Comparison of ENCODE assay signal across 8 cellular contexts in genomic region chr16:5098221-5099159, GRCh38. TPM values are rescaled to one million over a fixed set of nuclear protein-coding genes. Genes with fewer than 3 reads are reported as not detected.
DNase-seq lines count a peak whose midpoint lies in the region; FAIRE-seq and TF ChIP-seq lines count a peak whose summit lies in the region.
"Not testable (repeated sequence)": the region's sequence is repeated elsewhere in the genome, so short reads cannot be mapped to it uniquely, and the experiment has no call there.

No MANE protein-coding gene starts in this region.

- not testable (repeated sequence) for H3K27me3 Mint-ChIP-seq in endodermal cell (ENCODE audit: insufficient read depth)

- TF ChIP-seq CTCF in HL-60 (IDR thresholded peaks at IDR 0.05; ENCODE audit: insufficient read depth, low read length); endodermal cell (conservative IDR thresholded peaks at IDR 0.05); liver (IDR thresholded peaks at IDR 0.05; ENCODE audit: low read depth, low read length, missing input control): not testable (repeated sequence)

- H3K9me3 ChIP-seq in endodermal cell (ENCODE audit: control insufficient read depth, low read length); liver (ENCODE audit: control insufficient read depth in 4 of 4, low read length in 3 of 4): not testable (repeated sequence)

- peak overlapping the region; percentile 75 for H3K4me3 ChIP-seq in HL-60 (replicated peaks; ENCODE audit: insufficient read depth, low read length)
- H3K4me3 ChIP-seq in endodermal cell (ENCODE audit: low read length): peak overlapping the region; percentile 78
- H3K4me3 ChIP-seq in liver (ENCODE audit: low read depth in 1 of 3, low read length in 3 of 3): peak overlapping the region; percentile 7 to 61 (median 55)

- H3K27me3 ChIP-seq in HL-60 (ENCODE audit: insufficient read depth, poor library complexity, severe bottlenecking); endodermal cell (ENCODE audit: control insufficient read depth, insufficient read depth, low read length, poor library complexity, severe bottlenecking); liver (ENCODE audit: control insufficient read depth in 4 of 4, insufficient read depth in 4 of 4, low read length in 3 of 4): not testable (repeated sequence)

- H3K4me1 Mint-ChIP-seq in endodermal cell: not testable (repeated sequence)

- WGBS in endodermal cell (ENCODE audit: insufficient coverage in 1 of 2, insufficient read length in 1 of 2), 2 experiments: 0 to 1% methylated on average over 9 to 39 of the region's 67 CpGs
- 1% methylated on average over 55 of the region's 67 CpGs for WGBS in liver

- H3K4me3 Mint-ChIP-seq in endodermal cell: peak overlapping the region; percentile 80

- peak; percentile 8 for FAIRE-seq in GM19239 (lab: Jason Lieb, UNC)
- FAIRE-seq in RCC 7860 (lab: Jason Lieb, UNC): not testable (repeated sequence)

- not testable (repeated sequence) for TF ChIP-seq RAD21 in liver (IDR thresholded peaks at IDR 0.05)

- H3K4me1 ChIP-seq in endodermal cell (ENCODE audit: control insufficient read depth, insufficient read depth, low read length); liver (ENCODE audit: control insufficient read depth in 4 of 4, insufficient read depth in 4 of 4, low read length in 3 of 4): not testable (repeated sequence)

- H3K36me3 ChIP-seq in endodermal cell (ENCODE audit: control insufficient read depth, insufficient read depth, low read length); liver (ENCODE audit: control insufficient read depth in 4 of 4, insufficient read depth in 3 of 4, low read depth in 1 of 4, low read length in 3 of 4): not testable (repeated sequence)

- H3K9me3 Mint-ChIP-seq in endodermal cell: not testable (repeated sequence)

- H3K27ac ChIP-seq in HL-60 (replicated peaks) (peak overlapping the region; percentile 48), liver (ENCODE audit: low read depth in 1 of 2, low read length in 2 of 2) (peak overlapping the region; percentile 50 to 54)
- not testable (repeated sequence) for H3K27ac ChIP-seq in endodermal cell (ENCODE audit: low read depth, low read length)

- peak overlapping the region; percentile 92 for H3K27ac Mint-ChIP-seq in endodermal cell

- not testable (repeated sequence) for H3K9ac ChIP-seq in endodermal cell (ENCODE audit: extremely low read depth, low read length, poor library complexity, severe bottlenecking); liver (ENCODE audit: low read depth in 1 of 2, low read length in 2 of 2)

- not testable (repeated sequence) for H3K36me3 Mint-ChIP-seq in endodermal cell (ENCODE audit: low read depth)

- DNase-seq in A172 (ENCODE audit: low spot score) (peak; percentile 38), HL-60 (ENCODE audit: low read depth in 1 of 2, low spot score in 1 of 2) (peak in 1 of 2 experiments; percentile 41), RCC 7860 (ENCODE audit: low spot score) (peak; percentile 3), endodermal cell (peak; percentile 97)
- not testable (repeated sequence) for DNase-seq in GM19239 (ENCODE audit: insufficient read length, low spot score)
- peak; percentile 80 to 84 for DNase-seq in activated T-cell treated with anti-CD3 and anti-CD28 coated beads, Interleukin-2, amount 50 U/mL, for 48 hours
- peak; percentile 92 for DNase-seq in stimulated activated CD4-positive, alpha-beta T cell treated with anti-CD3 and anti-CD28 coated beads, Interleukin-15, amount 100 ng/mL, for 1 hour (ENCODE audit: low read depth in 1 of 2, low spot score in 1 of 2)

TF ChIP-seq in liver, 16 proteins besides CTCF, POLR2A, EP300 and RAD21:
- peak; percentile 3 for TF ChIP-seq TAF1 (conservative IDR thresholded peaks at IDR 0.05)
TF ChIP-seq in liver: peak in this region for 1; not testable (repeated sequence) for 15.

RNA-seq across cellular contexts. Expression of gene EEF2KMT, which starts 0.9 kb away (rescaled TPM):
- total RNA-seq in A172 (2014; rRNA removed; shearing (Covaris generic)): 16.9 and 22.2 TPM in 2 replicates
- 10 to 100 TPM in 1 of 2 donors, 1 to 10 TPM in 1; 8.6 to 15.6 TPM for total RNA-seq in endodermal cell
- 11.7 TPM for polyA plus RNA-seq in endodermal cell (2013, experiment 1 of 2)
- polyA plus RNA-seq in endodermal cell (2013, experiment 2 of 2): 10.2 TPM
- 1 to 10 TPM; 4.2 to 6.0 TPM for total RNA-seq in liver
- 10 to 100 TPM in 1 of 2 donors, 1 to 10 TPM in 1; 8.6 to 11.4 TPM for polyA plus RNA-seq in liver

RNA-seq across cellular contexts. Expression of gene ALG1, which starts 26.8 kb away (rescaled TPM):
- total RNA-seq in A172 (2014; rRNA removed; shearing (Covaris generic)): 39.2 and 48.8 TPM in 2 replicates
- total RNA-seq in endodermal cell (10 to 100 TPM; 25.1 to 32.3 TPM), liver (10 to 100 TPM; 18.9 to 25.4 TPM)
- 12.9 TPM for polyA plus RNA-seq in endodermal cell (2013, experiment 1 of 2)
- 13.7 TPM for polyA plus RNA-seq in endodermal cell (2013, experiment 2 of 2)
- polyA plus RNA-seq in liver: 10 to 100 TPM; 20.5 to 20.8 TPM

RNA-seq across cellular contexts. Expression of gene C16orf89, which starts 32.7 kb away (rescaled TPM):
- not detected in 2 replicates for total RNA-seq in A172 (2014; rRNA removed; shearing (Covaris generic))
- total RNA-seq in endodermal cell (under 1 TPM in 1 of 2 donors, not detected in 1; 0.51 TPM), liver (under 1 TPM in 1 of 2 donors, not detected in 1; 0.25 TPM)
- 1.0 TPM for polyA plus RNA-seq in endodermal cell (2013, experiment 1 of 2)
- 1.1 TPM for polyA plus RNA-seq in endodermal cell (2013, experiment 2 of 2)
- under 1 TPM in 1 of 2 donors, not detected in 1; 0.61 TPM for polyA plus RNA-seq in liver
